In the genomic region with DNA sequence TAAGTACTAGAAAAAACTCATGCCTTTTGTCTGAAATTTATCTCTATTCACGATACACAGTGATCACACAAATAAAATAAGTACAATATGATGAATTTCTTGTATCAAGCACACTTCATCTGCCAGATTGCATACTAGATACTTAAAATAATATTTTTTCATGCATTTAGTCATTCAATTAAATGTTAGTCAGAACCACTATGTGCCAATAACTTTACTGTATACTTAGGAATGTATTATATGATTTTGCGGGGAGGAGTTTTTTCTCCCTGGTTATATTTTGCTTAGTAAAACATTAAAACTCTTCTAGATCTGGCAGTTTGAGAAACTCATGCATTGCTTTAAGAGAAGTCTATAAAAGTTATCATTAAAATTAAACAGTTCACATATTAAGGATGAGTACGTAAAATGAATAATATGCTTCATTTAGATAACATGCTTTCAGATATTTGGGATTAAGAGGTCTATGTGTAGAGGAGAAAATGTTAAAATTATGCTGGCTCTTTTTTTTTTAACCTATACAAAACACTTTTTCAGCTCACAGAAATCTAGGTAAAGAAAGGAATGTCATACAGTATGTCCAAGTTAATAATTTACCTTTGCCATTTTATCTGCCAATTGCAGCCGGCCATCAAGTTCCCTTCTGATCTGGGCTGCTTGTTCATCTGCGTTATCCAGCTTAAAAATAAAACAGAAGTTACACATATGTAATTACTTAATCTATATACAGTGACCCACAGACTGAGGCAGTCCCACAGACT, we compare ENCODE assay signal across 20 cellular contexts.
"Had no signal": no experiment of that assay in that cellular context is flagged by ENCODE, and none has a peak within 500 bp of the region (broad histone marks: within the 10 kb centered on the region; RNA-seq: fewer than 3 reads in every experiment).

No MANE protein-coding gene starts in this region.

- H3K9me3 ChIP-seq: gastroesophageal sphincter, neutrophil, upper lobe of left lung had no signal

- H3K4me1 ChIP-seq: gastroesophageal sphincter had no signal

- H3K36me3 ChIP-seq: gastroesophageal sphincter, neutrophil, upper lobe of left lung had no signal

- H3K36me3 Mint-ChIP-seq: activated CD8-positive, alpha-beta memory T cell treated with anti-CD3 and anti-CD28 coated beads, Interleukin-2, amount 10 ng/mL, durations not matched to agents 7 days and 5 days; activated naive CD8-positive, alpha-beta T cell had no signal

- H3K4me1 Mint-ChIP-seq: activated CD8-positive, alpha-beta memory T cell treated with anti-CD3 and anti-CD28 coated beads, Interleukin-2, amount 10 ng/mL, durations not matched to agents 7 days and 5 days; naive thymus-derived CD4-positive, alpha-beta T cell; T-helper 17 cell had no signal

- FAIRE-seq: bronchial epithelial cell had no signal

- H3K27ac ChIP-seq: gastroesophageal sphincter, neutrophil, upper lobe of left lung had no signal

- ATAC-seq: activated CD8-positive, alpha-beta memory T cell treated with anti-CD3 and anti-CD28 coated beads, Interleukin-2, amount 10 ng/mL, durations not matched to agents 7 days and 5 days; esophagus mucosa; gastroesophageal sphincter; naive thymus-derived CD4-positive, alpha-beta T cell; sciatic nerve; stimulated activated naive CD8-positive, alpha-beta T cell treated with anti-CD3 and anti-CD28 coated beads, Interleukin-15, Interleukin-2, amounts not matched to agents 100 U/mL and 50 U/mL, for 24 hours; T-helper 17 cell had no signal

- DNase-seq: activated CD4-positive, alpha-beta T cell treated with anti-CD3 and anti-CD28 coated beads, Interleukin-2, amount 50 U/mL, for 4 hours; activated CD4-positive, CD25-positive, alpha-beta regulatory T cell treated with anti-CD3 and anti-CD28 coated beads, Interleukin-2, amount 50 U/mL, for 72 hours; activated CD8-positive, alpha-beta memory T cell treated with anti-CD3 and anti-CD28 coated beads, Interleukin-2, amount 10 ng/mL, durations not matched to agents 7 days and 5 days; activated gamma-delta T cell; activated T-cell treated with anti-CD3 and anti-CD28 coated beads, Interleukin-2, amount 50 U/mL, for 48 hours; anterior cingulate cortex; hypothalamus; naive thymus-derived CD4-positive, alpha-beta T cell; stimulated activated CD4-positive, alpha-beta T cell treated with anti-CD3 and anti-CD28 coated beads, Interleukin-2, amount 100 ng/mL, for 48 hours; stimulated activated CD8-positive, alpha-beta memory T cell treated with anti-CD3 and anti-CD28 coated beads, Interleukin-4, amount 100 ng/mL, for 48 hours; stimulated activated naive CD8-positive, alpha-beta T cell treated with anti-CD3 and anti-CD28 coated beads, Interleukin-15, Interleukin-2, amounts not matched to agents 100 U/mL and 50 U/mL, for 24 hours; T-helper 17 cell; upper lobe of left lung had no signal

- H3K27me3 Mint-ChIP-seq: activated CD8-positive, alpha-beta memory T cell treated with anti-CD3 and anti-CD28 coated beads, Interleukin-2, amount 10 ng/mL, durations not matched to agents 7 days and 5 days; activated naive CD8-positive, alpha-beta T cell; naive thymus-derived CD4-positive, alpha-beta T cell; progenitor cell of endocrine pancreas; T-helper 17 cell had no signal

- H3K4me3 Mint-ChIP-seq: activated CD8-positive, alpha-beta memory T cell treated with anti-CD3 and anti-CD28 coated beads, Interleukin-2, amount 10 ng/mL, durations not matched to agents 7 days and 5 days; activated naive CD8-positive, alpha-beta T cell; naive thymus-derived CD4-positive, alpha-beta T cell; T-helper 17 cell had no signal

- H3K27ac Mint-ChIP-seq: activated CD8-positive, alpha-beta memory T cell treated with anti-CD3 and anti-CD28 coated beads, Interleukin-2, amount 10 ng/mL, durations not matched to agents 7 days and 5 days; activated naive CD8-positive, alpha-beta T cell; naive thymus-derived CD4-positive, alpha-beta T cell; progenitor cell of endocrine pancreas; T-helper 17 cell had no signal

- H3K27me3 ChIP-seq: gastroesophageal sphincter, neutrophil, upper lobe of left lung had no signal

- H3K4me3 ChIP-seq: gastroesophageal sphincter, upper lobe of left lung had no signal
